Comparison of ENCODE assay signal across 16 cellular contexts in the genomic region with DNA sequence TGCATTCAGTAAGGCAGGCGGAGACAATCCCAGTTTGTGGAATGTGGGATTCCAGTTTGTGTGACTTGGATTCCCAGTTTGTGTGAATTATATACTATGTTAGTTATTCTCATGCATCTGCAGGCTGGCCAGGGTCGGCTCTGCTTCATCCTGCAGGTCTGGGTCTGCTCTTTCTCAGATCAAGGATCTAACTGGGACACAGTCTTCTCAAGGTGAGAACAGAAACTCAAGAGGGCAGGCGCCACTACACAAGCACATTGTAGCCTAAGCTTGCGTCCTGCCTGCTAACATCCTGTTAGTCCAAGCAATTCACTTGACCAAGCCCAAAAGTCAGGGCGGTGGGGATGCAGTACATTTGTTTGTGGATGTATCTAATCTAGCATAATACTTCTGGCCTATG.
DNase-seq lines count a peak whose midpoint lies in the region; TF ChIP-seq lines count a peak whose summit lies in the region.
"Had no signal": no experiment of that assay in that cellular context is flagged by ENCODE, and none has a peak within 500 bp of the region (broad histone marks: within the 10 kb centered on the region; RNA-seq: fewer than 3 reads in every experiment).

No MANE protein-coding gene starts in this region.

- H3K27ac ChIP-seq in C4-2B (peak overlapping the region; percentile 43), VCaP (peak overlapping the region; percentile 61; the same call in 1 of the 2 replicates), testis (peak overlapping the region; percentile 42 to 61)
- H3K27ac ChIP-seq: BLaER1 had no signal

- intact Hi-C loops in testis (cut with DNase I; ENCODE audit: low total_unique reads) = no loop called here

- WGBS in testis, 2 donors = 64 to 86% methylated on average over 4 to 5 of the region's 5 CpGs

- H3K4me3 ChIP-seq in testis = no peak overlapping the region
- H3K4me3 ChIP-seq: BLaER1 had no signal

- TF ChIP-seq CTCF in C4-2B (conservative IDR thresholded peaks at IDR 0.05) = no peak
- TF ChIP-seq CTCF in VCaP (conservative IDR thresholded peaks at IDR 0.05) = no peak
- TF ChIP-seq CTCF in testis (IDR thresholded peaks at IDR 0.05) = no peak

- TF ChIP-seq POLR2A in testis (IDR thresholded peaks at IDR 0.05) = no peak

- DNase-seq in testis (peak; percentile 43), NCI-H1436 (lab: John Stamatoyannopoulos, UW) (no peak), HK-2 (ENCODE audit: unreplicated experiment) (no peak)
- DNase-seq: 8988T; ACHN; BE2C; C1 segment of cervical spinal cord; Caco-2; Calu3; CD4-positive, alpha-beta T cell; CD8-positive, alpha-beta T cell; DMS79 treated with DMSO at 0.1 percent for 48 hours; GF-D8 had no signal

- no peaks in the 10 kb centered on the region for H3K27me3 ChIP-seq in testis
- H3K27me3 ChIP-seq: BE2C, BLaER1 had no signal

- H3K36me3 ChIP-seq in testis (ENCODE audit: low read depth, missing control alignments) = no peaks in the 10 kb centered on the region
- H3K36me3 ChIP-seq: BE2C, BLaER1 had no signal

- H3K4me1 ChIP-seq in testis = peaks cover 25% of the 10 kb centered on the region
- H3K4me1 ChIP-seq: BE2C had no signal

- H3K9me3 ChIP-seq in testis = no peaks in the 10 kb centered on the region
- H3K9me3 ChIP-seq: BE2C, BLaER1, Caco-2 had no signal
